In genomic region chr2:186460465-186460864, GRCh38 we compare ENCODE assay signal across 8 cellular contexts. TPM values are rescaled to one million over a fixed set of nuclear protein-coding genes. Genes with fewer than 3 reads are reported as not detected.
DNase-seq lines count a peak whose midpoint lies in the region; ATAC-seq and TF ChIP-seq lines count a peak whose summit lies in the region.

No MANE protein-coding gene starts in this region.

- no peak overlapping the region for H3K27ac Mint-ChIP-seq in activated naive CD4-positive, alpha-beta T cell treated with anti-CD3 and anti-CD28 coated beads, Interleukin-2, amount 10 ng/mL, durations not matched to agents 7 days and 5 days
- H3K27ac Mint-ChIP-seq in activated T-cell treated with anti-CD3 and anti-CD28 coated beads, Interleukin-2, amount 50 U/mL, for 72 hours = no peak overlapping the region

- H3K9me3 ChIP-seq in HEK293 (ENCODE audit: control insufficient read depth, insufficient read depth, low read depth, low read length) = no peaks in the 10 kb centered on the region

- TF ChIP-seq CTCF in HEK293 (tag by site-specific recombination; IDR thresholded peaks at IDR 0.05) (no peak), epithelial cell of proximal tubule (conservative IDR thresholded peaks at IDR 0.05; ENCODE audit: low read depth, low read length) (peak; percentile 56)

- POLR2A ChIA-PET in HEK293 (lab: Yijun Ruan, JAX) = no interaction called here

- no peaks in the 10 kb centered on the region for H3K27me3 Mint-ChIP-seq in activated naive CD4-positive, alpha-beta T cell treated with anti-CD3 and anti-CD28 coated beads, Interleukin-2, amount 10 ng/mL, durations not matched to agents 7 days and 5 days
- H3K27me3 Mint-ChIP-seq in activated T-cell treated with anti-CD3 and anti-CD28 coated beads, Interleukin-2, amount 50 U/mL, for 72 hours (ENCODE audit: low read depth) = no peaks in the 10 kb centered on the region

- no peaks in the 10 kb centered on the region for H3K36me3 Mint-ChIP-seq in activated naive CD4-positive, alpha-beta T cell treated with anti-CD3 and anti-CD28 coated beads, Interleukin-2, amount 10 ng/mL, durations not matched to agents 7 days and 5 days
- H3K36me3 Mint-ChIP-seq in activated T-cell treated with anti-CD3 and anti-CD28 coated beads, Interleukin-2, amount 50 U/mL, for 72 hours (ENCODE audit: insufficient read depth in 2 of 2) = no peaks in the 10 kb centered on the region

- H3K4me3 ChIP-seq in HEK293 (ENCODE audit: low read depth, low read length) (no peak overlapping the region), epithelial cell of proximal tubule (ENCODE audit: low read depth, low read length) (no peak overlapping the region)

- H3K4me1 ChIP-seq in HEK293 (ENCODE audit: control insufficient read depth, insufficient read depth, low read length) = no peaks in the 10 kb centered on the region

- DNase-seq in NCI-H2227 (lab: John Stamatoyannopoulos, UW; ENCODE audit: unreplicated experiment) (peak; percentile 25), epithelial cell of proximal tubule (ENCODE audit: low read depth) (no peak), kidney glomerular epithelial cell (lab: John Stamatoyannopoulos, UW) (no peak)
- DNase-seq in activated naive CD4-positive, alpha-beta T cell treated with anti-CD3 and anti-CD28 coated beads, Interleukin-2, amount 10 ng/mL, durations not matched to agents 7 days and 5 days = no peak
- no peak for DNase-seq in activated T-cell treated with anti-CD3 and anti-CD28 coated beads, Interleukin-2, amount 50 U/mL, for 72 hours

- CTCF ChIA-PET in HEK293 (lab: Yijun Ruan, JAX) = interaction anchor here (0.6 kb wide), 1 partner anchor 186 kb away, joined by 4 read pairs; no protein-coding TSS in a partner anchor
- CTCF ChIA-PET in activated naive CD4-positive, alpha-beta T cell treated with anti-CD3 and anti-CD28 coated beads, Interleukin-2, amount 10 ng/mL, durations not matched to agents 7 days and 5 days (lab: Charles Lee) = interaction anchor here (0.8 to 1.1 kb wide), 3 partner anchors 26 to 1169 kb away, joined by 3 read pairs; partner anchors contain the start of gene ZC3H15

- ATAC-seq in GM18499 (IDR thresholded peaks at IDR 0.05; ENCODE audit: insufficient read depth, unreplicated experiment) (peak; percentile 85), HG02970 (IDR thresholded peaks at IDR 0.05; ENCODE audit: low FRiP score, unreplicated experiment) (no peak)
- ATAC-seq in activated T-cell treated with anti-CD3 and anti-CD28 coated beads, Interleukin-2, amount 50 U/mL, for 72 hours (replicated peaks in 1 of 2) = no peak

- H3K9me3 Mint-ChIP-seq in activated naive CD4-positive, alpha-beta T cell treated with anti-CD3 and anti-CD28 coated beads, Interleukin-2, amount 10 ng/mL, durations not matched to agents 7 days and 5 days = no peaks in the 10 kb centered on the region
- H3K9me3 Mint-ChIP-seq in activated T-cell treated with anti-CD3 and anti-CD28 coated beads, Interleukin-2, amount 50 U/mL, for 72 hours = no peaks in the 10 kb centered on the region

- no peaks in the 10 kb centered on the region for H3K4me1 Mint-ChIP-seq in activated naive CD4-positive, alpha-beta T cell treated with anti-CD3 and anti-CD28 coated beads, Interleukin-2, amount 10 ng/mL, durations not matched to agents 7 days and 5 days
- H3K4me1 Mint-ChIP-seq in activated T-cell treated with anti-CD3 and anti-CD28 coated beads, Interleukin-2, amount 50 U/mL, for 72 hours (ENCODE audit: low read depth) = peaks cover 8% of the 10 kb centered on the region

- H3K36me3 ChIP-seq in HEK293 (ENCODE audit: control insufficient read depth in 2 of 2, insufficient read depth in 1 of 2, low read length in 2 of 2) = no peaks in the 10 kb centered on the region

- H3K27ac ChIP-seq in HEK293 (ENCODE audit: extremely low read depth, low read depth, low read length) = no peak overlapping the region

- no peak overlapping the region for H3K4me3 Mint-ChIP-seq in activated naive CD4-positive, alpha-beta T cell treated with anti-CD3 and anti-CD28 coated beads, Interleukin-2, amount 10 ng/mL, durations not matched to agents 7 days and 5 days
- no peak overlapping the region for H3K4me3 Mint-ChIP-seq in activated T-cell treated with anti-CD3 and anti-CD28 coated beads, Interleukin-2, amount 50 U/mL, for 72 hours

TF ChIP-seq in HEK293, 187 proteins besides CTCF, POLR2A, EP300 and RAD21:
- TF ChIP-seq, protein P1, sequence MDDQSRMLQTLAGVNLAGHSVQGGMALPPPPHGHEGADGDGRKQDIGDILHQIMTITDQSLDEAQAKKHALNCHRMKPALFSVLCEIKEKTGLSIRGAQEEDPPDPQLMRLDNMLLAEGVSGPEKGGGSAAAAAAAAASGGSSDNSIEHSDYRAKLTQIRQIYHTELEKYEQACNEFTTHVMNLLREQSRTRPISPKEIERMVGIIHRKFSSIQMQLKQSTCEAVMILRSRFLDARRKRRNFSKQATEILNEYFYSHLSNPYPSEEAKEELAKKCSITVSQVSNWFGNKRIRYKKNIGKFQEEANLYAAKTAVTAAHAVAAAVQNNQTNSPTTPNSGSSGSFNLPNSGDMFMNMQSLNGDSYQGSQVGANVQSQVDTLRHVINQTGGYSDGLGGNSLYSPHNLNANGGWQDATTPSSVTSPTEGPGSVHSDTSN (CRISPR knock-in tag; IDR thresholded peaks at IDR 0.05) = no peak
- TF ChIP-seq ZNF174 (tag by site-specific recombination; IDR thresholded peaks at IDR 0.05) = no peak
- no peak for TF ChIP-seq ZNF280D (tag by site-specific recombination; IDR thresholded peaks at IDR 0.05)
- no peak for TF ChIP-seq ZNF449 (tag by site-specific recombination; IDR thresholded peaks at IDR 0.05)
- no peak for TF ChIP-seq ZNF610 (tag by site-specific recombination; IDR thresholded peaks at IDR 0.05; ENCODE audit: borderline replicate concordance)
- TF ChIP-seq ZNF654 (tag by site-specific recombination; IDR thresholded peaks at IDR 0.05; ENCODE audit: low read depth) = peak; percentile 18; the same call in 1 of the 2 replicates
- TF ChIP-seq ZNF707 (tag by site-specific recombination; IDR thresholded peaks at IDR 0.05) = no peak
- TF ChIP-seq ELK4 (IDR thresholded peaks at IDR 0.05; ENCODE audit: borderline replicate concordance, low read depth, low read length) = no peak

RNA-seq across cellular contexts. Expression of gene ZC3H15, which starts 25.6 kb away (rescaled TPM):
- total RNA-seq in epithelial cell of proximal tubule = 63.1 and 80.2 TPM in 2 replicates
- 10 to 100 TPM; 71.8 to 76.0 TPM for total RNA-seq in activated T-cell treated with anti-CD3 and anti-CD28 coated beads, Interleukin-2, amount 50 U/mL, for 72 hours
